Comparison of ENCODE assay signal across 16 cellular contexts in genomic region chr9:137157618-137158502, GRCh38. TPM values are rescaled to one million over a fixed set of nuclear protein-coding genes. Genes with fewer than 3 reads are reported as not detected.
DNase-seq lines count a peak whose midpoint lies in the region; ATAC-seq, FAIRE-seq and TF ChIP-seq lines count a peak whose summit lies in the region.
"Had no signal": no experiment of that assay in that cellular context is flagged by ENCODE, and none has a peak within 500 bp of the region (broad histone marks: within the 10 kb centered on the region; RNA-seq: fewer than 3 reads in every experiment).

No MANE protein-coding gene starts in this region.

- H3K23ac ChIP-seq in neuronal stem cell (ENCODE audit: low read depth, low read length, poor library complexity), result peak overlapping the region; percentile 98

- no peak for TF ChIP-seq POLR2A in GM12892 (IDR thresholded peaks at IDR 0.05; ENCODE audit: low read depth, low read length)

- no CpG with 5 or more reads among the region's 24 CpGs for WGBS in neuronal stem cell (ENCODE audit: extremely low coverage in 2 of 2, insufficient read length in 2 of 2, insufficient replicate concordance in 1 of 2), 2 donors

- H3K4me2 ChIP-seq in neuronal stem cell (ENCODE audit: insufficient read depth, low read length, poor library complexity, severe bottlenecking), result no peak overlapping the region

- peak overlapping the region; percentile 61 for H2AK5ac ChIP-seq in neuronal stem cell (ENCODE audit: low read depth, low read length)

- H3K4me1 ChIP-seq in neuronal stem cell (ENCODE audit: control insufficient read depth in 2 of 2, insufficient read depth in 1 of 2, low read depth in 1 of 2, low read length in 2 of 2) (peaks cover 6 to 8% of the 10 kb centered on the region in 2 donors), colonic mucosa (peaks cover 8% of the 10 kb centered on the region)

- no peaks in the 10 kb centered on the region for H3K9me3 ChIP-seq in WERI-Rb-1 (ENCODE audit: severe bottlenecking)
- H3K9me3 ChIP-seq in neuronal stem cell (replicated peaks in 1 of 2; ENCODE audit: control insufficient read depth in 2 of 2, insufficient read depth in 1 of 2, low read depth in 1 of 2, low read length in 2 of 2), result peaks cover 0 to 14% of the 10 kb centered on the region in 2 donors
- H3K9me3 ChIP-seq in colonic mucosa, result no peaks in the 10 kb centered on the region
- H3K9me3 ChIP-seq: gastroesophageal sphincter, vagina had no signal

- no peak overlapping the region for H4K91ac ChIP-seq in neuronal stem cell (ENCODE audit: low read depth, low read length, poor library complexity)

- H3K4me3 ChIP-seq in WERI-Rb-1 (ENCODE audit: low read depth, low read length) (no peak overlapping the region), neuronal stem cell (ENCODE audit: low read length in 2 of 2) (peak overlapping the region in 1 of 2 donors; percentile 63), colonic mucosa (no peak overlapping the region)
- H3K4me3 ChIP-seq: cardiac muscle cell, lung had no signal

- no peak overlapping the region for H2BK5ac ChIP-seq in neuronal stem cell (ENCODE audit: low read length)

- no peak for DNase-seq in GM12892 (ENCODE audit: insufficient read length)
- peak; percentile 67 for DNase-seq in WERI-Rb-1
- DNase-seq in neuronal stem cell (ENCODE audit: low spot score), result no peak
- no peak for DNase-seq in colonic mucosa
- DNase-seq: EL, NCI-H1105, NCI-H2171, Right ventricle myocardium superior had no signal

- no peak for ATAC-seq in HG02870 (IDR thresholded peaks at IDR 0.05; ENCODE audit: unreplicated experiment)

- peak overlapping the region; percentile 30 for H4K8ac ChIP-seq in neuronal stem cell (ENCODE audit: low read depth, low read length)

- H2BK12ac ChIP-seq in neuronal stem cell (ENCODE audit: low read length), result no peak overlapping the region

- H2BK120ac ChIP-seq in neuronal stem cell (ENCODE audit: low read depth, low read length), result no peak overlapping the region

- H2AFZ ChIP-seq in neuronal stem cell (ENCODE audit: low read length), result no peak overlapping the region

- H3K79me1 ChIP-seq in neuronal stem cell (ENCODE audit: low read depth, low read length), result peaks cover 3% of the 10 kb centered on the region

- intact Hi-C loops in colonic mucosa (cut with DNase I), result no loop called here

- peak overlapping the region; percentile 80 for H3K18ac ChIP-seq in neuronal stem cell (ENCODE audit: low read length)

- H2BK15ac ChIP-seq in neuronal stem cell (ENCODE audit: low read length), result peak overlapping the region; percentile 73

- H3K27me3 ChIP-seq in WERI-Rb-1 (ENCODE audit: insufficient read depth, low read depth, severe bottlenecking) (no peaks in the 10 kb centered on the region), neuronal stem cell (ENCODE audit: control insufficient read depth in 3 of 3, insufficient read depth in 3 of 3, low read depth in 1 of 3, low read length in 3 of 3) (peaks cover 22 to 77% (median 76%) of the 10 kb centered on the region in 3 experiments), colonic mucosa (peaks cover 67% of the 10 kb centered on the region)

- peak overlapping the region; percentile 92 for H3K14ac ChIP-seq in neuronal stem cell (ENCODE audit: low read length)

- H3K27ac ChIP-seq in WERI-Rb-1 (peak overlapping the region; percentile 55), neuronal stem cell (replicated peaks; ENCODE audit: low read length) (no peak overlapping the region), colonic mucosa (no peak overlapping the region)
- H3K27ac ChIP-seq: cardiac muscle cell, gastroesophageal sphincter, vagina had no signal

- no peaks in the 10 kb centered on the region for H3K36me3 ChIP-seq in WERI-Rb-1
- H3K36me3 ChIP-seq in neuronal stem cell (replicated peaks in 1 of 2; ENCODE audit: control insufficient read depth in 2 of 2, insufficient read depth in 2 of 2, low read length in 2 of 2), result peaks cover 0 to under 1% of the 10 kb centered on the region in 2 donors
- H3K36me3 ChIP-seq in colonic mucosa, result no peaks in the 10 kb centered on the region
- H3K36me3 ChIP-seq: cardiac muscle cell, gastroesophageal sphincter, vagina had no signal

- H3K4ac ChIP-seq in neuronal stem cell (ENCODE audit: low read length), result peak overlapping the region; percentile 78

- TF ChIP-seq CTCF in WERI-Rb-1 (IDR thresholded peaks at IDR 0.05; ENCODE audit: low read depth, low read length) (no peak), colonic mucosa (IDR thresholded peaks at IDR 0.05) (no peak)

- peak; percentile 69 for FAIRE-seq in GM12892 (lab: Jason Lieb, UNC)
- FAIRE-seq: endometrium had no signal

- H3K9ac ChIP-seq in neuronal stem cell (ENCODE audit: low read depth, low read length, poor library complexity), result peak overlapping the region; percentile 74
- H3K9ac ChIP-seq in colonic mucosa (ENCODE audit: low read depth in 2 of 2, low read length in 2 of 2), result no peak overlapping the region

RNA-seq across cellular contexts. Expression of gene LRRC26, which starts 12.0 kb away (rescaled TPM):
- not detected for polyA plus RNA-seq in GM12892 (2012; ENCODE audit: missing spikeins)
- polyA plus RNA-seq in neuronal stem cell (2013, experiment 1 of 2), result 1.2 TPM
- 1.3 TPM for polyA plus RNA-seq in neuronal stem cell (2013, experiment 2 of 2)
- total RNA-seq in colonic mucosa, result 10 to 100 TPM; 64.6 to 95.8 TPM
- total RNA-seq: cardiac muscle cell, natural killer cell, Right ventricle myocardium superior, vagina had no signal

RNA-seq across cellular contexts. Expression of gene TMEM210, which starts 14.0 kb away (rescaled TPM):
- polyA plus RNA-seq in GM12892 (2012; ENCODE audit: missing spikeins), result not detected
- not detected for polyA plus RNA-seq in neuronal stem cell (2013, experiment 1 of 2)
- polyA plus RNA-seq in neuronal stem cell (2013, experiment 2 of 2), result not detected
- total RNA-seq in colonic mucosa, result under 1 TPM in 1 of 2 donors, not detected in 1; 0.67 TPM
- total RNA-seq: activated T-cell treated with anti-CD3 and anti-CD28 coated beads, Interleukin-2, amount 50 U/mL, for 4 hours; cardiac muscle cell; gastroesophageal sphincter; lung; natural killer cell; Right ventricle myocardium superior; vagina had no signal
- polyA plus RNA-seq: cardiac muscle cell, lung had no signal

RNA-seq across cellular contexts. Expression of gene GRIN1, which starts 18.9 kb away (rescaled TPM):
- 0.17 TPM for polyA plus RNA-seq in GM12892 (2012; ENCODE audit: missing spikeins)
- 0.20 TPM for polyA plus RNA-seq in neuronal stem cell (2013, experiment 1 of 2)
- polyA plus RNA-seq in neuronal stem cell (2013, experiment 2 of 2), result 0.07 TPM
- under 1 TPM; 0.47 to 0.93 TPM for total RNA-seq in colonic mucosa
- total RNA-seq: natural killer cell, Right ventricle myocardium superior had no signal

RNA-seq across cellular contexts. Expression of gene ANAPC2, which starts 30.5 kb away (rescaled TPM):
- polyA plus RNA-seq in GM12892 (2012; ENCODE audit: missing spikeins), result 22.5 TPM
- polyA plus RNA-seq in neuronal stem cell (2013, experiment 1 of 2), result 16.9 TPM
- 16.3 TPM for polyA plus RNA-seq in neuronal stem cell (2013, experiment 2 of 2)
- 10 to 100 TPM; 33.8 to 67.8 TPM for total RNA-seq in colonic mucosa

RNA-seq across cellular contexts. Expression of gene SSNA1, which starts 30.6 kb away (rescaled TPM):
- polyA plus RNA-seq in GM12892 (2012; ENCODE audit: missing spikeins), result 55.4 TPM
- polyA plus RNA-seq in neuronal stem cell (2013, experiment 1 of 2), result 55.4 TPM
- 54.1 TPM for polyA plus RNA-seq in neuronal stem cell (2013, experiment 2 of 2)
- 100 to 1,000 TPM in 1 of 2 donors, 10 to 100 TPM in 1; 60.0 to 100 TPM for total RNA-seq in colonic mucosa
